Comparison of ENCODE assay signal across 9 cellular contexts in genomic region chr17:38464723-38465419, GRCh38. TPM values are rescaled to one million over a fixed set of nuclear protein-coding genes. Genes with fewer than 3 reads are reported as not detected.
DNase-seq lines count a peak whose midpoint lies in the region; ATAC-seq and TF ChIP-seq lines count a peak whose summit lies in the region.
"Had no signal": no experiment of that assay in that cellular context is flagged by ENCODE, and none has a peak within 500 bp of the region (broad histone marks: within the 10 kb centered on the region; RNA-seq: fewer than 3 reads in every experiment).

No MANE protein-coding gene starts in this region.

- DNase-seq in AG09319 (ENCODE audit: extremely low read depth, low read depth) (peak; percentile 88), NCI-H1105 (lab: John Stamatoyannopoulos, UW) (peak; percentile 54), choroid plexus epithelial cell (ENCODE audit: low read depth) (peak; percentile 96), testis (peak; percentile 91)
- DNase-seq in activated CD4-positive, CD25-positive, alpha-beta regulatory T cell (lab: John Stamatoyannopoulos, UW): no peak
- DNase-seq in activated CD4-positive, alpha-beta T cell treated with anti-CD3 and anti-CD28 coated beads, Interleukin-2, amount 10 ng/mL, durations not matched to agents 7 days and 5 days: no peak

- CTCF ChIA-PET in activated CD4-positive, alpha-beta T cell treated with anti-CD3 and anti-CD28 coated beads, Interleukin-2, amount 10 ng/mL, durations not matched to agents 7 days and 5 days (lab: Charles Lee): no interaction called here

- H3K4me3 Mint-ChIP-seq in activated CD4-positive, alpha-beta T cell treated with anti-CD3 and anti-CD28 coated beads, Interleukin-2, amount 10 ng/mL, durations not matched to agents 7 days and 5 days: no peak overlapping the region
- H3K4me3 Mint-ChIP-seq: activated naive CD4-positive, alpha-beta T cell treated with anti-CD3 and anti-CD28 coated beads, Interleukin-2, amount 50 U/mL, for 24 hours had no signal

- 46% methylated on average over 27 of the region's 28 CpGs for WGBS in liver
- WGBS in testis, 2 donors: 50 to 58% methylated on average over 15 to 19 of the region's 28 CpGs

- intact Hi-C loops in testis (cut with DNase I; ENCODE audit: low total_unique reads): no loop called here

- no peak for TF ChIP-seq POLR2A in testis (IDR thresholded peaks at IDR 0.05)

- no peaks in the 10 kb centered on the region for H3K4me1 Mint-ChIP-seq in activated CD4-positive, alpha-beta T cell treated with anti-CD3 and anti-CD28 coated beads, Interleukin-2, amount 10 ng/mL, durations not matched to agents 7 days and 5 days
- H3K4me1 Mint-ChIP-seq: activated naive CD4-positive, alpha-beta T cell treated with anti-CD3 and anti-CD28 coated beads, Interleukin-2, amount 50 U/mL, for 24 hours had no signal

- H3K27ac ChIP-seq in liver (ENCODE audit: low read depth in 1 of 2, low read length in 2 of 2) (peak overlapping the region; percentile 18 to 54), testis (peak overlapping the region; percentile 40 to 88)

- no peak overlapping the region for H3K27ac Mint-ChIP-seq in activated CD4-positive, alpha-beta T cell treated with anti-CD3 and anti-CD28 coated beads, Interleukin-2, amount 10 ng/mL, durations not matched to agents 7 days and 5 days
- H3K27ac Mint-ChIP-seq: activated naive CD4-positive, alpha-beta T cell treated with anti-CD3 and anti-CD28 coated beads, Interleukin-2, amount 50 U/mL, for 24 hours had no signal

- no peak for ATAC-seq in HG03460 (IDR thresholded peaks at IDR 0.05; ENCODE audit: unreplicated experiment)

- H3K9me3 ChIP-seq in liver (ENCODE audit: control insufficient read depth in 4 of 4, low read length in 3 of 4) (no peaks in the 10 kb centered on the region), testis (no peaks in the 10 kb centered on the region)

- H3K4me3 ChIP-seq in choroid plexus epithelial cell (ENCODE audit: low read depth, low read length) (peak overlapping the region; percentile 64), liver (ENCODE audit: low read depth in 1 of 3, low read length in 3 of 3) (peak overlapping the region in 1 of 3 donors; percentile 6), testis (peak overlapping the region; percentile 41 to 42)

- no peaks in the 10 kb centered on the region for H3K9me3 Mint-ChIP-seq in activated CD4-positive, alpha-beta T cell treated with anti-CD3 and anti-CD28 coated beads, Interleukin-2, amount 10 ng/mL, durations not matched to agents 7 days and 5 days
- H3K9me3 Mint-ChIP-seq: activated naive CD4-positive, alpha-beta T cell treated with anti-CD3 and anti-CD28 coated beads, Interleukin-2, amount 50 U/mL, for 24 hours had no signal

- TF ChIP-seq CTCF in AG09319 (IDR thresholded peaks at IDR 0.05; ENCODE audit: low read depth, low read length) (no peak), choroid plexus epithelial cell (conservative IDR thresholded peaks at IDR 0.05; ENCODE audit: low read depth, low read length) (no peak), liver (IDR thresholded peaks at IDR 0.05; ENCODE audit: low read depth, low read length, missing input control) (no peak), testis (IDR thresholded peaks at IDR 0.05) (no peak)

- no peaks in the 10 kb centered on the region for H3K27me3 ChIP-seq in liver (ENCODE audit: control insufficient read depth in 4 of 4, insufficient read depth in 4 of 4, low read length in 3 of 4)
- H3K27me3 ChIP-seq in testis: no peaks in the 10 kb centered on the region

- POLR2A ChIA-PET in activated CD4-positive, alpha-beta T cell treated with anti-CD3 and anti-CD28 coated beads, Interleukin-2, amount 10 ng/mL, durations not matched to agents 7 days and 5 days (lab: Charles Lee): no interaction called here

- no peaks in the 10 kb centered on the region for H3K27me3 Mint-ChIP-seq in activated CD4-positive, alpha-beta T cell treated with anti-CD3 and anti-CD28 coated beads, Interleukin-2, amount 10 ng/mL, durations not matched to agents 7 days and 5 days
- H3K27me3 Mint-ChIP-seq: activated naive CD4-positive, alpha-beta T cell treated with anti-CD3 and anti-CD28 coated beads, Interleukin-2, amount 50 U/mL, for 24 hours had no signal

- no peak for TF ChIP-seq RAD21 in liver (IDR thresholded peaks at IDR 0.05)

- no peak overlapping the region for H3K9ac ChIP-seq in liver (ENCODE audit: low read depth in 1 of 2, low read length in 2 of 2)

- peaks cover 0 to 8% (median 1%) of the 10 kb centered on the region in 4 donors for H3K4me1 ChIP-seq in liver (ENCODE audit: control insufficient read depth in 4 of 4, insufficient read depth in 4 of 4, low read length in 3 of 4)
- peaks cover 56% of the 10 kb centered on the region for H3K4me1 ChIP-seq in testis

- H3K36me3 ChIP-seq in liver (ENCODE audit: control insufficient read depth in 4 of 4, insufficient read depth in 3 of 4, low read depth in 1 of 4, low read length in 3 of 4) (no peaks in the 10 kb centered on the region), testis (ENCODE audit: low read depth, missing control alignments) (no peaks in the 10 kb centered on the region)

- no peaks in the 10 kb centered on the region for H3K36me3 Mint-ChIP-seq in activated CD4-positive, alpha-beta T cell treated with anti-CD3 and anti-CD28 coated beads, Interleukin-2, amount 10 ng/mL, durations not matched to agents 7 days and 5 days (ENCODE audit: low read depth)
- H3K36me3 Mint-ChIP-seq: activated naive CD4-positive, alpha-beta T cell treated with anti-CD3 and anti-CD28 coated beads, Interleukin-2, amount 50 U/mL, for 24 hours had no signal

TF ChIP-seq in liver, 16 proteins besides CTCF, POLR2A, EP300 and RAD21:
- no peak for TF ChIP-seq FOXA1 (IDR thresholded peaks at IDR 0.05)
- TF ChIP-seq SP1 (IDR thresholded peaks at IDR 0.05): no peak
- no peak for TF ChIP-seq RXRA (IDR thresholded peaks at IDR 0.05)
- no peak for TF ChIP-seq ATF3 (IDR thresholded peaks at IDR 0.05)
TF ChIP-seq in liver: peak in this region for 0.

RNA-seq across cellular contexts. Expression of gene ARHGAP23, which starts 36.6 kb away (rescaled TPM):
- total RNA-seq in liver (10 to 100 TPM in 1 of 2 donors, 1 to 10 TPM in 1; 6.4 to 31.8 TPM), testis (100 to 1,000 TPM; 146 to 235 TPM)
- polyA plus RNA-seq in liver (1 to 10 TPM in 1 of 2 donors, under 1 TPM in 1; 0.28 to 2.7 TPM), testis (ENCODE audit: insufficient read depth, low read depth, low replicate concordance) (78.0 TPM)
- under 1 TPM; 0.17 to 0.23 TPM for total RNA-seq in activated CD4-positive, alpha-beta T cell treated with anti-CD3 and anti-CD28 coated beads, Interleukin-2, amount 10 ng/mL, durations not matched to agents 7 days and 5 days

Comparison
In these comparisons a context has a peak if more than half of its experiments do, and no peak if none do; other contexts are left out.
1. DNase-seq: peak in AG09319 (single experiment), NCI-H1105 (single experiment), choroid plexus epithelial cell (single experiment) and testis (single experiment); none in activated CD4-positive, CD25-positive, alpha-beta regulatory T cell (0 of 4) and activated CD4-positive, alpha-beta T cell treated with anti-CD3 and anti-CD28 coated beads, Interleukin-2, amount 10 ng/mL, durations not matched to agents 7 days and 5 days (single experiment).
2. RNA of gene ARHGAP23, which starts 36.6 kb away (total RNA-seq): 146 to 235 TPM in testis and 6.4 to 31.8 TPM in liver; 0.17 to 0.23 TPM in activated CD4-positive, alpha-beta T cell treated with anti-CD3 and anti-CD28 coated beads, Interleukin-2, amount 10 ng/mL, durations not matched to agents 7 days and 5 days; every median in the first group is over 4 times any median in the second.